Comparison of ENCODE assay signal across 16 cellular contexts in genomic region chr1:45876000-45876399, GRCh38.
DNase-seq lines count a peak whose midpoint lies in the region; ATAC-seq, FAIRE-seq and TF ChIP-seq lines count a peak whose summit lies in the region.
"Had no signal": no experiment of that assay in that cellular context is flagged by ENCODE, and none has a peak within 500 bp of the region (broad histone marks: within the 10 kb centered on the region; RNA-seq: fewer than 3 reads in every experiment).

No MANE protein-coding gene starts in this region.

- H3K9me2 ChIP-seq in DOHH2 (replicated peaks; ENCODE audit: control insufficient read depth, low read length), result no peaks in the 10 kb centered on the region

- H3K27me3 Mint-ChIP-seq in Caco-2 (ENCODE audit: insufficient read depth, unreplicated experiment), result no peaks in the 10 kb centered on the region
- H3K27me3 Mint-ChIP-seq: activated T-cell treated with anti-CD3 and anti-CD28 coated beads, Interleukin-2, amount 50 U/mL, for 24 hours had no signal

- H3K4me1 ChIP-seq in A673 (ENCODE audit: insufficient read depth, low read length, poor library complexity, severe bottlenecking) (peaks cover 7% of the 10 kb centered on the region), DOHH2 (ENCODE audit: control insufficient read depth, low read length) (peaks cover 85% of the 10 kb centered on the region), Caco-2 (peaks cover 26% of the 10 kb centered on the region)
- H3K4me1 ChIP-seq: parathyroid adenoma had no signal

- H3K4me3 ChIP-seq in A673 (ENCODE audit: low read depth, low read length, poor library complexity, severe bottlenecking), result no peak overlapping the region
- peak overlapping the region; percentile 29; the same call in 1 of the 2 replicates for H3K4me3 ChIP-seq in DOHH2 (ENCODE audit: low read length)
- no peak overlapping the region for H3K4me3 ChIP-seq in Caco-2 (ENCODE audit: low read depth, low read length)

- peaks cover 3% of the 10 kb centered on the region; the same call in 1 of the 2 replicates for H4K20me1 ChIP-seq in DOHH2 (ENCODE audit: control insufficient read depth, insufficient read depth, low read depth, low read length)

- peaks cover 5% of the 10 kb centered on the region for H3K4me1 Mint-ChIP-seq in Caco-2 (ENCODE audit: low read depth, unreplicated experiment)

- H3K79me2 ChIP-seq in DOHH2 (ENCODE audit: control insufficient read depth, low read length), result peaks cover 89% of the 10 kb centered on the region
- H3K79me2 ChIP-seq: parathyroid adenoma had no signal

- peaks cover 13% of the 10 kb centered on the region for H3F3A ChIP-seq in DOHH2 (ENCODE audit: control insufficient read depth, insufficient read depth)

- no TSS peak for BruUV-seq in A673 (replicated peaks; lab: Mats Ljungman, UMichigan)
- no TSS peak for BruUV-seq in Caco-2 (replicated peaks; lab: Mats Ljungman, UMichigan)

- no peak for ATAC-seq in HG02610 (IDR thresholded peaks at IDR 0.05; ENCODE audit: unreplicated experiment)
- ATAC-seq: left lobe of liver had no signal

- DNase-seq in A673 (ENCODE audit: low spot score) (peak; percentile 41), NCI-H2081 treated with DMSO at 0.1 percent for 48 hours (lab: John Stamatoyannopoulos, UW) (peak; percentile 44), RCC 7860 (ENCODE audit: low spot score) (peak; percentile 12), RKO (ENCODE audit: low spot score) (no peak), Caco-2 (no peak), GM19240 (ENCODE audit: insufficient read length, low spot score) (no peak)
- DNase-seq: activated CD4-positive, alpha-beta T cell treated with anti-CD3 and anti-CD28 coated beads, Interleukin-2, amount 50 U/mL, for 4 hours; activated T-cell treated with anti-CD3 and anti-CD28 coated beads, Interleukin-2, amount 50 U/mL, for 24 hours; effector memory CD4-positive, alpha-beta T cell; stimulated activated CD4-positive, alpha-beta T cell treated with anti-CD3 and anti-CD28 coated beads, Interleukin-4, amount 100 ng/mL, for 1 hour; stimulated activated CD8-positive, alpha-beta memory T cell treated with anti-CD3 and anti-CD28 coated beads, Interleukin-4, amount 100 ng/mL, for 48 hours had no signal

- H3K36me3 Mint-ChIP-seq in Caco-2 (ENCODE audit: insufficient read depth, unreplicated experiment), result no peaks in the 10 kb centered on the region

- intact Hi-C loops in A673 (cut with micrococcal nuclease; ENCODE audit: unreplicated experiment) (no loop called here), Caco-2 (cut with micrococcal nuclease; ENCODE audit: unreplicated experiment) (no loop called here)

- no peak for TF ChIP-seq CTCF in A673 (conservative IDR thresholded peaks at IDR 0.05; ENCODE audit: low read depth, low read length)
- no peak for TF ChIP-seq CTCF in DOHH2 (IDR thresholded peaks at IDR 0.05; ENCODE audit: low read depth, low read length, poor library complexity, severe bottlenecking)
- TF ChIP-seq CTCF in Caco-2 (IDR thresholded peaks at IDR 0.05; ENCODE audit: insufficient read depth in 1 of 2, low read depth in 1 of 2, low read length in 1 of 2, severe bottlenecking in 1 of 2, unreplicated experiment in 1 of 2), result no peak

- H3K9me3 ChIP-seq in A673 (ENCODE audit: low read depth, low read length, poor library complexity, severe bottlenecking) (no peaks in the 10 kb centered on the region), DOHH2 (ENCODE audit: control insufficient read depth, insufficient read depth, low read length) (no peaks in the 10 kb centered on the region), Caco-2 (no peaks in the 10 kb centered on the region)

- H3K36me3 ChIP-seq in A673 (ENCODE audit: insufficient read depth, low read length, poor library complexity, severe bottlenecking) (no peaks in the 10 kb centered on the region), DOHH2 (ENCODE audit: control insufficient read depth, low read length) (peaks cover 26% of the 10 kb centered on the region), Caco-2 (ENCODE audit: control insufficient read depth, insufficient read depth, low read length) (no peaks in the 10 kb centered on the region)

- no peak overlapping the region for H3K27ac Mint-ChIP-seq in Caco-2 (ENCODE audit: unreplicated experiment)
- H3K27ac Mint-ChIP-seq: activated T-cell treated with anti-CD3 and anti-CD28 coated beads, Interleukin-2, amount 50 U/mL, for 24 hours had no signal

- FAIRE-seq in RCC 7860 (lab: Jason Lieb, UNC), result no peak
- FAIRE-seq: TTC549 had no signal

- no peak overlapping the region for H3K4me3 Mint-ChIP-seq in Caco-2 (ENCODE audit: unreplicated experiment)
- H3K4me3 Mint-ChIP-seq: activated T-cell treated with anti-CD3 and anti-CD28 coated beads, Interleukin-2, amount 50 U/mL, for 24 hours had no signal

- H3K9me3 Mint-ChIP-seq in Caco-2 (ENCODE audit: unreplicated experiment), result no peaks in the 10 kb centered on the region
- H3K9me3 Mint-ChIP-seq: activated T-cell treated with anti-CD3 and anti-CD28 coated beads, Interleukin-2, amount 50 U/mL, for 24 hours had no signal

- peak overlapping the region; percentile 52 for H3K4me2 ChIP-seq in DOHH2 (ENCODE audit: low read length)

- POLR2A ChIA-PET in A673 (lab: Charles Lee; ENCODE audit: low non-redundant PET), result interaction anchor here (0.6 kb wide), 1 partner anchor 286 kb away, joined by 13 read pairs; no protein-coding TSS in a partner anchor
- POLR2A ChIA-PET in Caco-2 (lab: Charles Lee), result no interaction called here

- CTCF ChIA-PET in A673 (lab: Charles Lee), result no interaction called here
- CTCF ChIA-PET in Caco-2 (lab: Charles Lee), result no interaction called here

- H3K27ac ChIP-seq in A673 (ENCODE audit: low read depth, low read length, poor library complexity, severe bottlenecking) (no peak overlapping the region), DOHH2 (ENCODE audit: low read depth, low read length) (peak overlapping the region; percentile 24; the same call in 1 of the 2 replicates)
- H3K27ac ChIP-seq: parathyroid adenoma had no signal

- H3K27me3 ChIP-seq in A673 (replicated peaks; ENCODE audit: insufficient read depth, low read depth, low read length, poor library complexity) (no peaks in the 10 kb centered on the region), DOHH2 (ENCODE audit: control insufficient read depth, low read length) (no peaks in the 10 kb centered on the region), Caco-2 (replicated peaks; ENCODE audit: control insufficient read depth, insufficient read depth, low read length) (no peaks in the 10 kb centered on the region)

Comparison
In these comparisons a context has a peak if more than half of its experiments do, and no peak if none do; other contexts are left out.
1. DNase-seq: peak in A673 (single experiment), NCI-H2081 treated with DMSO at 0.1 percent for 48 hours (single experiment) and RCC 7860 (single experiment); none in RKO (single experiment), Caco-2 (0 of 2) and GM19240 (single experiment).